8 cellular contexts compared by ENCODE assay signal in the genomic region with DNA sequence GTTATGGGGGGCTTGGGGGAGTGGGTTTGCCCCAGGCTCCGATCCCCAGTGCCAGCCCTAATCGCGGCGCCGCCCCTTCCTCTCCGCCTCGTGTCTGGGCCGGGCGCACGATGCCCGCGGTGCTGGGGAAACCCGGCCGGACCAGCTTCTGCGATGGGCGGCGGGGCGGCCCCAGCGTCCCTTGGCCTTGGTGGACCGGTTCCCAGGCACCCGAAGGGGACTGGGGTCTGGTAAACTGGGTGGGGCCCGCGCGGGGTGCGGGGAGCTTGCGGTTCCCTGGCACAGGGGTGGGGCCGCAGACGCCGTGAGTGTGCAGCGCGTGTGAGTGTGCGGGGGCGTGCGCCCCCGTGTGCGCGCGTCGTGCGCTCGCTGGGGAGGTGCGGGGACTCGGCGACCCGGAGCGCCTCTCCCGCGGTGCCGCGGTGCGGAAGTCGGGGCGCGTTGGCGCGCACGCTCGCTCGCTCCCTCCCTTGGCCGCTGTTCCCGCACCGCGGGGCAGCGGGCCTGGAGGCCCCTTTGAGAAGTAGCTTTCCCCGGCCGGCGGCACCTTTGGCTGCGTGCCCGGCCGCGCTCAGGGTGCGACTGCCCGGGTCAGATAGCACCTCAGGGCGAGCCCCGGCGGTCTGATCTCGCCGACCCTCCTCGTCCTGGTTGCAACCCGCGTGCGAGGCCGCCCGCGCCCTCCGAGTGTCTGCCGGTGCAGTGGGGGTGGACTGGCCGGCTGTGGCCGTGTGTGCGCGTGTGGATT. TPM values are rescaled to one million over a fixed set of nuclear protein-coding genes. Genes with fewer than 3 reads are reported as not detected.
DNase-seq lines count a peak whose midpoint lies in the region; ATAC-seq lines count a peak whose summit lies in the region.

No MANE protein-coding gene starts in this region.

- peaks cover 2% of the 10 kb centered on the region for H3K4me1 ChIP-seq in mesenchymal stem cell (ENCODE audit: control insufficient read depth, insufficient read depth, low read depth, low read length)

- H3K4ac ChIP-seq in mesenchymal stem cell (ENCODE audit: low read depth in 1 of 2, low read length in 2 of 2), result peak overlapping the region; percentile 81 to 95

- no peaks in the 10 kb centered on the region for H3K27me3 ChIP-seq in mesenchymal stem cell (ENCODE audit: control insufficient read depth in 1 of 2, insufficient read depth in 1 of 2, low read length in 2 of 2)

- H2AFZ ChIP-seq in mesenchymal stem cell (ENCODE audit: low read depth, low read length), result peak overlapping the region; percentile 79

- peak overlapping the region; percentile 90 to 94 for H3K18ac ChIP-seq in mesenchymal stem cell (ENCODE audit: low read depth in 1 of 2, low read length in 2 of 2)

- under 1% methylated on average over 73 of the region's 91 CpGs for WGBS in mesenchymal stem cell

- no peak overlapping the region for H2BK5ac ChIP-seq in mesenchymal stem cell (ENCODE audit: low read depth, low read length, poor library complexity, severe bottlenecking)

- H3K4me2 ChIP-seq in mesenchymal stem cell (ENCODE audit: low read length, poor library complexity, severe bottlenecking), result peak overlapping the region; percentile 99

- H3K27ac ChIP-seq in mesenchymal stem cell (ENCODE audit: low read length, poor library complexity, severe bottlenecking), result peak overlapping the region; percentile 59

- DNase-seq in ACHN (peak; percentile 55), NCI-H446 (lab: John Stamatoyannopoulos, UW) (peak; percentile 53 to 72), ecto neural progenitor cell (ENCODE audit: low spot score) (peak; percentile 73), mesenchymal stem cell (peak; percentile 65)
- DNase-seq in activated CD4-positive, alpha-beta T cell treated with anti-CD3 and anti-CD28 coated beads, Interleukin-2, amount 50 U/mL, for 4 hours, result peak; percentile 49 to 57
- DNase-seq in stimulated activated CD8-positive, alpha-beta memory T cell treated with anti-CD3 and anti-CD28 coated beads, Interleukin-15, amount 100 ng/mL, for 1 hour (ENCODE audit: low read depth), result peak; percentile 7

- peak overlapping the region; percentile 90 for H2BK15ac ChIP-seq in mesenchymal stem cell (ENCODE audit: low read depth, poor library complexity, severe bottlenecking)

- peak overlapping the region; percentile 89 to 92 for H3K4me3 ChIP-seq in mesenchymal stem cell (ENCODE audit: insufficient read depth in 1 of 2, low read depth in 1 of 2, low read length in 2 of 2)

- no peaks in the 10 kb centered on the region for H3K9me3 ChIP-seq in mesenchymal stem cell (ENCODE audit: control insufficient read depth, low read length)

- H4K91ac ChIP-seq in mesenchymal stem cell (ENCODE audit: low read length), result peak overlapping the region; percentile 92

- no peak overlapping the region for H2AK5ac ChIP-seq in mesenchymal stem cell (ENCODE audit: low read length, severe bottlenecking)

- H3K79me1 ChIP-seq in mesenchymal stem cell (replicated peaks; ENCODE audit: low read length, poor library complexity, severe bottlenecking), result no peaks in the 10 kb centered on the region

- peak overlapping the region in 1 of 2 experiments; percentile 96 for H3K23ac ChIP-seq in mesenchymal stem cell (ENCODE audit: low read length in 2 of 2)

- H2BK12ac ChIP-seq in mesenchymal stem cell (ENCODE audit: low read length in 2 of 2), result peak overlapping the region in 1 of 2 experiments; percentile 77

- H2BK120ac ChIP-seq in mesenchymal stem cell (ENCODE audit: low read depth, low read length), result peak overlapping the region; percentile 71

- peak overlapping the region; percentile 86 to 99 for H3K14ac ChIP-seq in mesenchymal stem cell (ENCODE audit: low read length in 2 of 2)

- ATAC-seq in GM18520 (IDR thresholded peaks at IDR 0.05; ENCODE audit: unreplicated experiment) (peak; percentile 26), HG03045 (IDR thresholded peaks at IDR 0.05; ENCODE audit: unreplicated experiment) (peak; percentile 41)

- H4K8ac ChIP-seq in mesenchymal stem cell (ENCODE audit: low read length), result peak overlapping the region; percentile 70

- H3K9ac ChIP-seq in mesenchymal stem cell (ENCODE audit: low read length), result peak overlapping the region; percentile 85

- in situ Hi-C loops in ACHN (cut with HindIII; ENCODE audit: low pct_ligation_motif_present, low pct_unique_long_range_greater_than_20kb, low sequenced_read_pairs), result no loop called here

- peaks cover 0 to 3% of the 10 kb centered on the region in 2 experiments for H3K36me3 ChIP-seq in mesenchymal stem cell (ENCODE audit: control insufficient read depth in 1 of 2, insufficient read depth in 2 of 2, low read depth in 1 of 2, low read length in 2 of 2)

RNA-seq across cellular contexts. Expression of a gene that starts 0.6 kb away (rescaled TPM):
- 4.8 TPM for polyA plus RNA-seq in mesenchymal stem cell (2013, experiment 1 of 2)
- 5.1 TPM for polyA plus RNA-seq in mesenchymal stem cell (2013, experiment 2 of 2)

Comparison
In these comparisons a context has a peak if more than half of its experiments do, and no peak if none do; other contexts are left out.
1. Peak in every context shown above with its lines: DNase-seq, ATAC-seq, H3K4me3 ChIP-seq and H3K27ac ChIP-seq.
2. DNase-seq: peak in every context shown above with its lines; median percentile 73 in ecto neural progenitor cell; 65 in mesenchymal stem cell; 62 in NCI-H446; 55 in ACHN; 53 in activated CD4-positive, alpha-beta T cell treated with anti-CD3 and anti-CD28 coated beads, Interleukin-2, amount 50 U/mL, for 4 hours; 7 in stimulated activated CD8-positive, alpha-beta memory T cell treated with anti-CD3 and anti-CD28 coated beads, Interleukin-15, amount 100 ng/mL, for 1 hour.